In genomic region chrX:151821226-151821625, GRCh38 we compare ENCODE assay signal across 24 cellular contexts.
"Had no signal": no experiment of that assay in that cellular context is flagged by ENCODE, and none has a peak within 500 bp of the region (broad histone marks: within the 10 kb centered on the region; RNA-seq: fewer than 3 reads in every experiment).

No MANE protein-coding gene starts in this region.

- DNase-seq: cortex of kidney; dorsolateral prefrontal cortex; effector CD4-positive, alpha-beta T cell; foreskin melanocyte; glutamatergic neuron; heart right ventricle; hippocampal formation; left cardiac atrium; left lung; midbrain; naive thymus-derived CD4-positive, alpha-beta T cell; right cardiac atrium; sigmoid colon; stimulated activated CD4-positive, alpha-beta T cell treated with anti-CD3 and anti-CD28 coated beads, Interleukin-4, amount 100 ng/mL, for 4 hours; stimulated activated naive CD8-positive, alpha-beta T cell treated with anti-CD3 and anti-CD28 coated beads, Interleukin-15, Interleukin-2, amounts not matched to agents 100 U/mL and 50 U/mL, for 24 hours; substantia nigra; testis had no signal

- ATAC-seq: heart right ventricle; left cardiac atrium; left lung; naive thymus-derived CD4-positive, alpha-beta T cell; right cardiac atrium; stimulated activated memory B cell treated with anti-CD40 and anti-IgM and Interleukin-4, amounts not matched to agents 10 μg/mL and 1 μg/mL and 100 μg/mL, for 72 hours; stimulated activated naive CD8-positive, alpha-beta T cell treated with anti-CD3 and anti-CD28 coated beads, Interleukin-15, Interleukin-2, amounts not matched to agents 100 U/mL and 50 U/mL, for 24 hours had no signal

- H3K4me2 ChIP-seq: neural progenitor cell had no signal

- H3K9ac ChIP-seq: neural progenitor cell had no signal

- H3K9me3 ChIP-seq: esophagus muscularis mucosa, heart right ventricle, left lung, prostate gland, sigmoid colon, testis, tibial nerve, vagina had no signal

- H3K4me1 ChIP-seq: esophagus muscularis mucosa, left lung, neural progenitor cell, prostate gland, sigmoid colon, testis, vagina had no signal

- H2AFZ ChIP-seq: neural progenitor cell had no signal

- H3K36me3 ChIP-seq: esophagus muscularis mucosa, heart right ventricle, left lung, neural progenitor cell, prostate gland, sigmoid colon, tibial nerve, vagina had no signal

- H3K4me3 ChIP-seq: dorsolateral prefrontal cortex, esophagus muscularis mucosa, heart right ventricle, left lung, neural progenitor cell, prostate gland, sigmoid colon, testis, tibial nerve, vagina had no signal

- H3K27ac ChIP-seq: dorsolateral prefrontal cortex, epithelial cell of prostate, esophagus muscularis mucosa, heart right ventricle, left lung, neural progenitor cell, prostate gland, sigmoid colon, testis, tibial nerve, vagina had no signal

- H3K27me3 ChIP-seq: esophagus muscularis mucosa, left lung, neural progenitor cell, sigmoid colon, testis, tibial nerve, vagina had no signal
